ENCODE assay signal across 39 cellular contexts in the genomic region with DNA sequence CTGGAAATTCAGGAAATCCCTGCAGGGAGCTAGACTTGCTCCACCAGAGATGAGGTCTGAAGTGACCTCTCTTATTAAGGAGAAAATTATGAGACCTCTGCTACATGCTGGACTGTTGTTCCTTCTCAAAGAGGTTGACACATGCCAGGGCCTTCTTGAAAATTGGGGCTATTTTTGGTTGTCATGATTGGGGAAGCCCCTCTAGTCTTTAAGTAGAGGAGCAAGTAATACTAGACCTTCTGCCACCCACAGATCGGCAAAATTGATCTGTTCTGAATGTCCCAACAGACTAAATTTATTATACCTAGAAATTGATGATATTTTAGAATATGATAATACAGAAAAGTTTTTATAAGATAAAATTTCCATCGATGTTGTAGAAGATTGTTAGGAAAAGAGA.
"Had no signal": no experiment of that assay in that cellular context is flagged by ENCODE, and none has a peak within 500 bp of the region (broad histone marks: within the 10 kb centered on the region; RNA-seq: fewer than 3 reads in every experiment).

No MANE protein-coding gene starts in this region.

- H3K4me1 ChIP-seq: adrenal gland, ascending aorta, body of pancreas, breast epithelium had no signal

- H3K27ac Mint-ChIP-seq: activated naive CD4-positive, alpha-beta T cell treated with anti-CD3 and anti-CD28 coated beads for 36 hours; activated naive CD4-positive, alpha-beta T cell treated with anti-CD3 and anti-CD28 coated beads, Interleukin-2, amount 10 ng/mL, durations not matched to agents 7 days and 5 days; activated naive CD4-positive, alpha-beta T cell treated with anti-CD3 and anti-CD28 coated beads, Interleukin-2, amount 50 U/mL, for 24 hours; activated naive CD4-positive, alpha-beta T cell treated with anti-CD3 and anti-CD28 coated beads, Interleukin-2, amount 50 U/mL, for 72 hours; activated naive CD8-positive, alpha-beta T cell; activated naive CD8-positive, alpha-beta T cell treated with anti-CD3 and anti-CD28 coated beads for 36 hours; activated naive CD8-positive, alpha-beta T cell treated with anti-CD3 and anti-CD28 coated beads, Interleukin-2, amount 10 ng/mL, durations not matched to agents 7 days and 5 days; activated naive CD8-positive, alpha-beta T cell treated with anti-CD3 and anti-CD28 coated beads, Interleukin-2, amount 50 U/mL, for 24 hours; activated T-cell treated with anti-CD3 and anti-CD28 coated beads, Interleukin-2, amount 50 U/mL, for 24 hours; activated T-cell treated with anti-CD3 and anti-CD28 coated beads, Interleukin-2, amount 50 U/mL, for 72 hours; activated T-helper 1 cell treated with anti-CD3 and anti-CD28 coated beads, Interleukin-12 subunit alpha, Interleukin-12 subunit beta, Interleukin-2, Interleukin-4 antibody, amounts not matched to agents 30 ng/mL and 10 ng/mL and 1 ng/mL, durations not matched to agents 14 hours and 24 hours and 36 hours; activated T-helper 17 cell treated with anti-CD3 and anti-CD28 coated beads, Interleukin-2, amount 50 U/mL, for 72 hours; activated T-helper 2 cell treated with anti-CD3 and anti-CD28 coated beads, Interferon-gamma antibody, Interleukin-2, Interleukin-4, amounts not matched to agents 10 μg/mL and 5 μg/mL and 100 μg/mL, durations not matched to agents 14 hours and 24 hours and 36 hours; brain had no signal

- DNase-seq: activated effector memory CD4-positive, alpha-beta T cell treated with anti-CD3 and anti-CD28 coated beads, Interleukin-2, amount 50 U/mL, for 16 hours; activated effector memory CD4-positive, alpha-beta T cell treated with Interleukin-2 at 50 U/mL for 16 hours; activated gamma-delta T cell; activated gamma-delta T cell treated with Interleukin-2 at 50 U/mL for 16 hours; activated naive CD4-positive, alpha-beta T cell; activated naive CD4-positive, alpha-beta T cell treated with anti-CD3 and anti-CD28 coated beads for 36 hours; activated naive CD4-positive, alpha-beta T cell treated with anti-CD3 and anti-CD28 coated beads, Interleukin-2, amount 10 ng/mL, durations not matched to agents 7 days and 5 days; activated naive CD4-positive, alpha-beta T cell treated with anti-CD3 and anti-CD28 coated beads, Interleukin-2, amount 50 U/mL, for 16 hours; activated naive CD4-positive, alpha-beta T cell treated with Interleukin-2 at 50 U/mL for 16 hours; activated naive CD8-positive, alpha-beta T cell treated with anti-CD3 and anti-CD28 coated beads for 36 hours; activated naive CD8-positive, alpha-beta T cell treated with anti-CD3 and anti-CD28 coated beads, Interleukin-2, amount 10 ng/mL, durations not matched to agents 7 days and 5 days; activated naive CD8-positive, alpha-beta T cell treated with anti-CD3 and anti-CD28 coated beads, Interleukin-2, amount 50 U/mL, for 24 hours; activated T-cell treated with anti-CD3 and anti-CD28 coated beads for 4 hours; activated T-cell treated with anti-CD3 and anti-CD28 coated beads, Interleukin-2, amount 50 U/mL, for 1 hour; activated T-cell treated with anti-CD3 and anti-CD28 coated beads, Interleukin-2, amount 50 U/mL, for 24 hours; activated T-cell treated with anti-CD3 and anti-CD28 coated beads, Interleukin-2, amount 50 U/mL, for 4 hours; activated T-cell treated with anti-CD3 and anti-CD28 coated beads, Interleukin-2, amount 50 U/mL, for 48 hours; activated T-cell treated with anti-CD3 and anti-CD28 coated beads, Interleukin-2, amount 50 U/mL, for 72 hours; adrenal gland; amniotic stem cell; amygdala; anterior cingulate cortex; aorta; body of pancreas; brain microvascular endothelial cell; caudate nucleus; central memory CD4-positive, alpha-beta T cell; cerebellar nuclear complex had no signal

- H3K27ac ChIP-seq: adrenal gland, ascending aorta, body of pancreas, brain microvascular endothelial cell, breast epithelium, cardiac muscle cell had no signal

- H3K4me3 ChIP-seq: adrenal gland, ascending aorta, body of pancreas, breast epithelium, cardiac muscle cell had no signal

- H3K9me3 ChIP-seq: adrenal gland, ascending aorta, body of pancreas, breast epithelium had no signal

- H3K9me3 Mint-ChIP-seq: activated T-helper 17 cell treated with anti-CD3 and anti-CD28 coated beads, Interleukin-2, amount 50 U/mL, for 72 hours; activated T-helper 2 cell treated with anti-CD3 and anti-CD28 coated beads, Interferon-gamma antibody, Interleukin-2, Interleukin-4, amounts not matched to agents 10 μg/mL and 5 μg/mL and 100 μg/mL, durations not matched to agents 14 hours and 24 hours and 36 hours had no signal

- ATAC-seq: activated naive CD4-positive, alpha-beta T cell treated with anti-CD3 and anti-CD28 coated beads, Interleukin-2, amount 50 U/mL, for 72 hours; activated naive CD8-positive, alpha-beta T cell treated with anti-CD3 and anti-CD28 coated beads, Interleukin-2, amount 50 U/mL, for 24 hours; activated T-cell treated with anti-CD3 and anti-CD28 coated beads, Interleukin-2, amount 50 U/mL, for 4 hours; activated T-cell treated with anti-CD3 and anti-CD28 coated beads, Interleukin-2, amount 50 U/mL, for 72 hours; activated T-helper 17 cell treated with anti-CD3 and anti-CD28 coated beads, Interleukin-2, amount 50 U/mL, for 72 hours; body of pancreas had no signal

- H3K36me3 Mint-ChIP-seq: activated naive CD4-positive, alpha-beta T cell treated with anti-CD3 and anti-CD28 coated beads, Interleukin-2, amount 10 ng/mL, durations not matched to agents 7 days and 5 days; activated naive CD8-positive, alpha-beta T cell; activated naive CD8-positive, alpha-beta T cell treated with anti-CD3 and anti-CD28 coated beads for 36 hours; activated naive CD8-positive, alpha-beta T cell treated with anti-CD3 and anti-CD28 coated beads, Interleukin-2, amount 10 ng/mL, durations not matched to agents 7 days and 5 days; brain had no signal

- H3K27me3 ChIP-seq: adrenal gland, ascending aorta, body of pancreas, brain microvascular endothelial cell, breast epithelium, cardiac muscle cell had no signal

- H3K36me3 ChIP-seq: adrenal gland, ascending aorta, brain microvascular endothelial cell, breast epithelium, cardiac muscle cell had no signal

- H3K4me3 Mint-ChIP-seq: activated naive CD4-positive, alpha-beta T cell treated with anti-CD3 and anti-CD28 coated beads for 36 hours; activated naive CD4-positive, alpha-beta T cell treated with anti-CD3 and anti-CD28 coated beads, Interleukin-2, amount 10 ng/mL, durations not matched to agents 7 days and 5 days; activated naive CD4-positive, alpha-beta T cell treated with anti-CD3 and anti-CD28 coated beads, Interleukin-2, amount 50 U/mL, for 24 hours; activated naive CD8-positive, alpha-beta T cell; activated naive CD8-positive, alpha-beta T cell treated with anti-CD3 and anti-CD28 coated beads for 36 hours; activated naive CD8-positive, alpha-beta T cell treated with anti-CD3 and anti-CD28 coated beads, Interleukin-2, amount 10 ng/mL, durations not matched to agents 7 days and 5 days; activated naive CD8-positive, alpha-beta T cell treated with anti-CD3 and anti-CD28 coated beads, Interleukin-2, amount 50 U/mL, for 24 hours; activated T-cell treated with anti-CD3 and anti-CD28 coated beads, Interleukin-2, amount 50 U/mL, for 24 hours; activated T-cell treated with anti-CD3 and anti-CD28 coated beads, Interleukin-2, amount 50 U/mL, for 4 hours; activated T-cell treated with anti-CD3 and anti-CD28 coated beads, Interleukin-2, amount 50 U/mL, for 72 hours; activated T-helper 1 cell treated with anti-CD3 and anti-CD28 coated beads, Interleukin-12 subunit alpha, Interleukin-12 subunit beta, Interleukin-2, Interleukin-4 antibody, amounts not matched to agents 30 ng/mL and 10 ng/mL and 1 ng/mL, durations not matched to agents 14 hours and 24 hours and 36 hours; activated T-helper 17 cell treated with anti-CD3 and anti-CD28 coated beads, Interleukin-2, amount 50 U/mL, for 72 hours; brain; central memory CD8-positive, alpha-beta T cell had no signal

- H3K4me1 Mint-ChIP-seq: activated naive CD4-positive, alpha-beta T cell treated with anti-CD3 and anti-CD28 coated beads, Interleukin-2, amount 10 ng/mL, durations not matched to agents 7 days and 5 days; activated naive CD4-positive, alpha-beta T cell treated with anti-CD3 and anti-CD28 coated beads, Interleukin-2, amount 50 U/mL, for 24 hours; activated naive CD8-positive, alpha-beta T cell treated with anti-CD3 and anti-CD28 coated beads for 36 hours; activated naive CD8-positive, alpha-beta T cell treated with anti-CD3 and anti-CD28 coated beads, Interleukin-2, amount 10 ng/mL, durations not matched to agents 7 days and 5 days; activated naive CD8-positive, alpha-beta T cell treated with anti-CD3 and anti-CD28 coated beads, Interleukin-2, amount 50 U/mL, for 24 hours; activated T-helper 17 cell treated with anti-CD3 and anti-CD28 coated beads, Interleukin-2, amount 50 U/mL, for 72 hours; central memory CD8-positive, alpha-beta T cell had no signal
